1 cellular context compared by ENCODE assay signal in the genomic region with DNA sequence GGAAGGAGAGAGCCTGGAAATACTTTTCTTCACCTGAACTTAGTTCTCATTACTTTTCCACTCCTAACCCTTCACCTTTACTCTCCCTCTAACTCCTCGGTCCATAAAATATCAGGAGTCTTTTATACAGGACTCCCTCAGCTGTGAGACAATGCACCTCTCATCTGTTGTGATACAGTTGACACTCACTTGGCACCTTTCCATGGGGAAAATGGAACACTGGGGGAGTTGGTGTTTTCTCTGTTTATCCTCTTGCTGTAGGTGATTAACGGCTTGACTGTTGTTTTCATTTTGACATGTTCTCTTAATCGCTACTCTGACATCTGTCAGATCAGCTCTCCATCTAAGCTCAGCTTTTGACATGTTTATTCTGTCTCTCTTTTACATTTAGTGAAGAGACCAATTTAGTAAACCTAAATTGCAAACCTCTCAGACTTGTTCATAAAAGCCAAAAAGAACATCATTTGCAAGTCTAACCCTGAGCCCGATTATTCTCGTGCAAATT.
TF ChIP-seq lines count a peak whose summit lies in the region.

No MANE protein-coding gene starts in this region.

TF ChIP-seq in H1, 55 proteins besides CTCF, POLR2A, EP300 and RAD21 (continued from another document):
- TF ChIP-seq, protein P1, sequence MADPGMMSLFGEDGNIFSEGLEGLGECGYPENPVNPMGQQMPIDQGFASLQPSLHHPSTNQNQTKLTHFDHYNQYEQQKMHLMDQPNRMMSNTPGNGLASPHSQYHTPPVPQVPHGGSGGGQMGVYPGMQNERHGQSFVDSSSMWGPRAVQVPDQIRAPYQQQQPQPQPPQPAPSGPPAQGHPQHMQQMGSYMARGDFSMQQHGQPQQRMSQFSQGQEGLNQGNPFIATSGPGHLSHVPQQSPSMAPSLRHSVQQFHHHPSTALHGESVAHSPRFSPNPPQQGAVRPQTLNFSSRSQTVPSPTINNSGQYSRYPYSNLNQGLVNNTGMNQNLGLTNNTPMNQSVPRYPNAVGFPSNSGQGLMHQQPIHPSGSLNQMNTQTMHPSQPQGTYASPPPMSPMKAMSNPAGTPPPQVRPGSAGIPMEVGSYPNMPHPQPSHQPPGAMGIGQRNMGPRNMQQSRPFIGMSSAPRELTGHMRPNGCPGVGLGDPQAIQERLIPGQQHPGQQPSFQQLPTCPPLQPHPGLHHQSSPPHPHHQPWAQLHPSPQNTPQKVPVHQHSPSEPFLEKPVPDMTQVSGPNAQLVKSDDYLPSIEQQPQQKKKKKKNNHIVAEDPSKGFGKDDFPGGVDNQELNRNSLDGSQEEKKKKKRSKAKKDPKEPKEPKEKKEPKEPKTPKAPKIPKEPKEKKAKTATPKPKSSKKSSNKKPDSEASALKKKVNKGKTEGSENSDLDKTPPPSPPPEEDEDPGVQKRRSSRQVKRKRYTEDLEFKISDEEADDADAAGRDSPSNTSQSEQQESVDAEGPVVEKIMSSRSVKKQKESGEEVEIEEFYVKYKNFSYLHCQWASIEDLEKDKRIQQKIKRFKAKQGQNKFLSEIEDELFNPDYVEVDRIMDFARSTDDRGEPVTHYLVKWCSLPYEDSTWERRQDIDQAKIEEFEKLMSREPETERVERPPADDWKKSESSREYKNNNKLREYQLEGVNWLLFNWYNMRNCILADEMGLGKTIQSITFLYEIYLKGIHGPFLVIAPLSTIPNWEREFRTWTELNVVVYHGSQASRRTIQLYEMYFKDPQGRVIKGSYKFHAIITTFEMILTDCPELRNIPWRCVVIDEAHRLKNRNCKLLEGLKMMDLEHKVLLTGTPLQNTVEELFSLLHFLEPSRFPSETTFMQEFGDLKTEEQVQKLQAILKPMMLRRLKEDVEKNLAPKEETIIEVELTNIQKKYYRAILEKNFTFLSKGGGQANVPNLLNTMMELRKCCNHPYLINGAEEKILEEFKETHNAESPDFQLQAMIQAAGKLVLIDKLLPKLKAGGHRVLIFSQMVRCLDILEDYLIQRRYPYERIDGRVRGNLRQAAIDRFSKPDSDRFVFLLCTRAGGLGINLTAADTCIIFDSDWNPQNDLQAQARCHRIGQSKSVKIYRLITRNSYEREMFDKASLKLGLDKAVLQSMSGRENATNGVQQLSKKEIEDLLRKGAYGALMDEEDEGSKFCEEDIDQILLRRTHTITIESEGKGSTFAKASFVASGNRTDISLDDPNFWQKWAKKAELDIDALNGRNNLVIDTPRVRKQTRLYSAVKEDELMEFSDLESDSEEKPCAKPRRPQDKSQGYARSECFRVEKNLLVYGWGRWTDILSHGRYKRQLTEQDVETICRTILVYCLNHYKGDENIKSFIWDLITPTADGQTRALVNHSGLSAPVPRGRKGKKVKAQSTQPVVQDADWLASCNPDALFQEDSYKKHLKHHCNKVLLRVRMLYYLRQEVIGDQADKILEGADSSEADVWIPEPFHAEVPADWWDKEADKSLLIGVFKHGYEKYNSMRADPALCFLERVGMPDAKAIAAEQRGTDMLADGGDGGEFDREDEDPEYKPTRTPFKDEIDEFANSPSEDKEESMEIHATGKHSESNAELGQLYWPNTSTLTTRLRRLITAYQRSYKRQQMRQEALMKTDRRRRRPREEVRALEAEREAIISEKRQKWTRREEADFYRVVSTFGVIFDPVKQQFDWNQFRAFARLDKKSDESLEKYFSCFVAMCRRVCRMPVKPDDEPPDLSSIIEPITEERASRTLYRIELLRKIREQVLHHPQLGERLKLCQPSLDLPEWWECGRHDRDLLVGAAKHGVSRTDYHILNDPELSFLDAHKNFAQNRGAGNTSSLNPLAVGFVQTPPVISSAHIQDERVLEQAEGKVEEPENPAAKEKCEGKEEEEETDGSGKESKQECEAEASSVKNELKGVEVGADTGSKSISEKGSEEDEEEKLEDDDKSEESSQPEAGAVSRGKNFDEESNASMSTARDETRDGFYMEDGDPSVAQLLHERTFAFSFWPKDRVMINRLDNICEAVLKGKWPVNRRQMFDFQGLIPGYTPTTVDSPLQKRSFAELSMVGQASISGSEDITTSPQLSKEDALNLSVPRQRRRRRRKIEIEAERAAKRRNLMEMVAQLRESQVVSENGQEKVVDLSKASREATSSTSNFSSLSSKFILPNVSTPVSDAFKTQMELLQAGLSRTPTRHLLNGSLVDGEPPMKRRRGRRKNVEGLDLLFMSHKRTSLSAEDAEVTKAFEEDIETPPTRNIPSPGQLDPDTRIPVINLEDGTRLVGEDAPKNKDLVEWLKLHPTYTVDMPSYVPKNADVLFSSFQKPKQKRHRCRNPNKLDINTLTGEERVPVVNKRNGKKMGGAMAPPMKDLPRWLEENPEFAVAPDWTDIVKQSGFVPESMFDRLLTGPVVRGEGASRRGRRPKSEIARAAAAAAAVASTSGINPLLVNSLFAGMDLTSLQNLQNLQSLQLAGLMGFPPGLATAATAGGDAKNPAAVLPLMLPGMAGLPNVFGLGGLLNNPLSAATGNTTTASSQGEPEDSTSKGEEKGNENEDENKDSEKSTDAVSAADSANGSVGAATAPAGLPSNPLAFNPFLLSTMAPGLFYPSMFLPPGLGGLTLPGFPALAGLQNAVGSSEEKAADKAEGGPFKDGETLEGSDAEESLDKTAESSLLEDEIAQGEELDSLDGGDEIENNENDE (IDR thresholded peaks at IDR 0.05; ENCODE audit: insufficient replicate concordance, low read length), result no peak
- TF ChIP-seq CBX8 (IDR thresholded peaks at IDR 0.05; ENCODE audit: borderline replicate concordance, low read depth, low read length) (no peak), EGR1 (IDR thresholded peaks at IDR 0.05; ENCODE audit: borderline replicate concordance, low read depth, low read length) (no peak), CEBPB (IDR thresholded peaks at IDR 0.05; ENCODE audit: low read depth, low read length) (no peak), YY1 (IDR thresholded peaks at IDR 0.05; ENCODE audit: low read depth, low read length) (no peak)
- TF ChIP-seq, protein P2, sequence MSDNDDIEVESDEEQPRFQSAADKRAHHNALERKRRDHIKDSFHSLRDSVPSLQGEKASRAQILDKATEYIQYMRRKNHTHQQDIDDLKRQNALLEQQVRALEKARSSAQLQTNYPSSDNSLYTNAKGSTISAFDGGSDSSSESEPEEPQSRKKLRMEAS (IDR thresholded peaks at IDR 0.05), result no peak
